Comparison of ENCODE assay signal across 8 cellular contexts in genomic region chr1:205630651-205631009, GRCh38. TPM values are rescaled to one million over a fixed set of nuclear protein-coding genes. Genes with fewer than 3 reads are reported as not detected.
DNase-seq lines count a peak whose midpoint lies in the region; ATAC-seq and TF ChIP-seq lines count a peak whose summit lies in the region.

No MANE protein-coding gene starts in this region.

- TF ChIP-seq CTCF in Caco-2 (IDR thresholded peaks at IDR 0.05; ENCODE audit: insufficient read depth in 1 of 2, low read depth in 1 of 2, low read length in 1 of 2, severe bottlenecking in 1 of 2, unreplicated experiment in 1 of 2) = no peak
- no peak for TF ChIP-seq CTCF in Peyer's patch (IDR thresholded peaks at IDR 0.05)
- TF ChIP-seq CTCF in parathyroid adenoma (IDR thresholded peaks at IDR 0.05) = no peak

- peaks cover 18% of the 10 kb centered on the region for H3K79me2 ChIP-seq in parathyroid adenoma

- H3K27ac Mint-ChIP-seq in Caco-2 (ENCODE audit: unreplicated experiment) = peak overlapping the region; percentile 87

- peak overlapping the region; percentile 92 for H3K4me2 ChIP-seq in parathyroid adenoma (ENCODE audit: low read length)

- DNase-seq in Caco-2 (no peak), Peyer's patch (no peak), NCI-H2196 (lab: John Stamatoyannopoulos, UW; ENCODE audit: unreplicated experiment) (no peak)
- DNase-seq in stimulated activated CD4-positive, alpha-beta T cell treated with anti-CD3 and anti-CD28 coated beads, Interleukin-4, amount 100 ng/mL, for 24 hours = no peak

- peak overlapping the region; percentile 79 for H2AFZ ChIP-seq in parathyroid adenoma

- TF ChIP-seq POLR2A in Peyer's patch (IDR thresholded peaks at IDR 0.05) = no peak

- peak overlapping the region; percentile 86 for H3K4me3 Mint-ChIP-seq in Caco-2 (ENCODE audit: unreplicated experiment)

- POLR2A ChIA-PET in Caco-2 (lab: Charles Lee) = interaction anchor here (0.6 to 1.5 kb wide), 5 partner anchors 30 to 357 kb away, joined by 3 to 6 read pairs (median 4); no protein-coding TSS in a partner anchor

- CTCF ChIA-PET in Caco-2 (lab: Charles Lee) = interaction anchor here (0.8 to 3.0 kb wide), 4 partner anchors 29 to 145 kb away, joined by 3 to 44 read pairs (median 7); no protein-coding TSS in a partner anchor

- H3K4me1 ChIP-seq in Caco-2 (peaks cover 8% of the 10 kb centered on the region; the same call in 1 of the 2 replicates), Peyer's patch (peaks cover 0 to 20% (median 9%) of the 10 kb centered on the region in 4 donors), esophagus (ENCODE audit: control insufficient read depth in 2 of 2, insufficient read depth in 2 of 2, low read length in 1 of 2) (no peaks in the 10 kb centered on the region), parathyroid adenoma (no peaks in the 10 kb centered on the region)

- H3K4me1 Mint-ChIP-seq in Caco-2 (ENCODE audit: low read depth, unreplicated experiment) = peaks cover 6% of the 10 kb centered on the region

- no peaks in the 10 kb centered on the region for H3K27me3 ChIP-seq in Caco-2 (replicated peaks; ENCODE audit: control insufficient read depth, insufficient read depth, low read length)
- H3K27me3 ChIP-seq in Peyer's patch = no peaks in the 10 kb centered on the region
- no peaks in the 10 kb centered on the region for H3K27me3 ChIP-seq in esophagus (ENCODE audit: control insufficient read depth in 1 of 2, insufficient read depth in 2 of 2, low read length in 2 of 2)
- H3K27me3 ChIP-seq in parathyroid adenoma (ENCODE audit: control insufficient read depth, insufficient read depth, low read length) = no peaks in the 10 kb centered on the region

- peak overlapping the region; percentile 82 for H3K4me3 ChIP-seq in Caco-2 (ENCODE audit: low read depth, low read length)
- peak overlapping the region; percentile 74 to 95 (median 80) for H3K4me3 ChIP-seq in Peyer's patch
- H3K4me3 ChIP-seq in esophagus (ENCODE audit: low read depth in 1 of 2, low read length in 2 of 2) = peak overlapping the region; percentile 83 to 92
- H3K4me3 ChIP-seq in parathyroid adenoma (ENCODE audit: low read depth, low read length) = peak overlapping the region; percentile 91

- ATAC-seq in GM21526 (IDR thresholded peaks at IDR 0.05; ENCODE audit: low FRiP score, unreplicated experiment) (no peak), HG02884 (IDR thresholded peaks at IDR 0.05; ENCODE audit: unreplicated experiment) (no peak)

- H3K27ac ChIP-seq in Peyer's patch (peak overlapping the region; percentile 97 to 100 (median 98)), esophagus (ENCODE audit: low read depth in 2 of 2, low read length in 1 of 2) (peak overlapping the region; percentile 97 to 98), parathyroid adenoma (peak overlapping the region; percentile 79)

- H3K36me3 Mint-ChIP-seq in Caco-2 (ENCODE audit: insufficient read depth, unreplicated experiment) = peaks cover 13% of the 10 kb centered on the region

- intact Hi-C loops in Caco-2 (cut with micrococcal nuclease; ENCODE audit: unreplicated experiment) = no loop called here

- no peaks in the 10 kb centered on the region for H3K9me3 Mint-ChIP-seq in Caco-2 (ENCODE audit: unreplicated experiment)

- no peaks in the 10 kb centered on the region for H3K36me3 ChIP-seq in Caco-2 (ENCODE audit: control insufficient read depth, insufficient read depth, low read length)
- H3K36me3 ChIP-seq in Peyer's patch = no peaks in the 10 kb centered on the region
- no peaks in the 10 kb centered on the region for H3K36me3 ChIP-seq in esophagus (ENCODE audit: control insufficient read depth in 2 of 2, insufficient read depth in 2 of 2, low read length in 1 of 2)
- no peaks in the 10 kb centered on the region for H3K36me3 ChIP-seq in parathyroid adenoma (ENCODE audit: control insufficient read depth, insufficient read depth, low read length)

- WGBS in esophagus, 2 donors = 5 to 6% methylated on average over 3 of the region's 3 CpGs

- BruUV-seq in Caco-2 (replicated peaks; lab: Mats Ljungman, UMichigan) = no TSS peak

- no peaks in the 10 kb centered on the region for H3K27me3 Mint-ChIP-seq in Caco-2 (ENCODE audit: insufficient read depth, unreplicated experiment)

- H3K9me3 ChIP-seq in Caco-2 (no peaks in the 10 kb centered on the region), Peyer's patch (no peaks in the 10 kb centered on the region), esophagus (ENCODE audit: control insufficient read depth in 2 of 2, insufficient read depth in 1 of 2, low read depth in 1 of 2, low read length in 1 of 2) (no peaks in the 10 kb centered on the region), parathyroid adenoma (ENCODE audit: control insufficient read depth, low read length) (no peaks in the 10 kb centered on the region)

- H3K9ac ChIP-seq in parathyroid adenoma = no peak overlapping the region

RNA-seq across cellular contexts. Expression of gene ELK4, which starts 1.2 kb away (rescaled TPM):
- total RNA-seq in Caco-2 (2022) = 14.4 and 16.9 TPM in 2 replicates
- 10 to 100 TPM; 16.6 to 66.8 (median 23.7) TPM for total RNA-seq in Peyer's patch
- polyA plus RNA-seq in esophagus = 1 to 10 TPM; 4.0 to 4.2 TPM

RNA-seq across cellular contexts. Expression of gene SLC45A3, which starts 49.7 kb away (rescaled TPM):
- total RNA-seq in Caco-2 (2022) = 5.5 TPM in 2 replicates
- total RNA-seq in Peyer's patch = 10 to 100 TPM in 2 of 4 donors, 1 to 10 TPM in 2; 7.4 to 16.0 (median 11.2) TPM
- 1 to 10 TPM in 1 of 2 donors, under 1 TPM in 1; 0.88 to 1.1 TPM for polyA plus RNA-seq in esophagus
